Comparison of ENCODE assay signal across 32 cellular contexts in the genomic region with DNA sequence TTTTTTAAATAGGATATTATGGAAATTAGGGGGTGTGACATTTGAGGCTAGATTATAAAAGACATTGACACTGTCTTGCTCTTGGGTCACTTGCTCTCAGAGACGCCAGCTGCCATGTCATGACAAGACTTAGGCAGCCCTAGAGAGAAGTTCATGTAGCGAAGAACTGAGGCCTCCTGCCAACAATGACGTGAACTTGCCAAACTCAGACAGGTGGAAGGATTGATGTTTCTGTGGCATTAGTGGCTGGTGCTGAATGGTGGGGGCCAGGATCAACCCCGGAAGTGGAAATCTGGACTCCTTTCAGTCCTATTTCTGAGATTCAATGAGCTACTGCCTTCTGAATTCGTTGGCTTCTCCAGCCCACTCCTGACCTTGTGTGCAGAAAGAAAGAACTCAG. TPM values are rescaled to one million over a fixed set of nuclear protein-coding genes. Genes with fewer than 3 reads are reported as not detected.
"Had no signal": no experiment of that assay in that cellular context is flagged by ENCODE, and none has a peak within 500 bp of the region (broad histone marks: within the 10 kb centered on the region; RNA-seq: fewer than 3 reads in every experiment).

No MANE protein-coding gene starts in this region.

- H3K9me3 Mint-ChIP-seq: activated naive CD4-positive, alpha-beta T cell treated with anti-CD3 and anti-CD28 coated beads for 36 hours; activated naive CD8-positive, alpha-beta T cell treated with anti-CD3 and anti-CD28 coated beads for 36 hours; activated T-helper 1 cell treated with anti-CD3 and anti-CD28 coated beads, Interleukin-12 subunit alpha, Interleukin-12 subunit beta, Interleukin-2, Interleukin-4 antibody, amounts not matched to agents 30 ng/mL and 10 ng/mL and 1 ng/mL, durations not matched to agents 14 hours and 24 hours and 36 hours; brain; endodermal cell; nephron; T-helper 1 cell treated with Interleukin-12 subunit alpha and Interleukin-12 subunit beta and Interleukin-4 antibody, amounts not matched to agents 30 μg/mL and 1 μg/mL, for 36 hours had no signal

- ATAC-seq: activated CD4-positive, CD25-positive, alpha-beta regulatory T cell treated with anti-CD3 and anti-CD28 coated beads, Interleukin-2, amount 50 U/mL, for 24 hours; foreskin keratinocyte; mucosa of descending colon; pancreas; stimulated activated naive CD8-positive, alpha-beta T cell treated with anti-CD3 and anti-CD28 coated beads, Interleukin-15, Interleukin-2, amounts not matched to agents 100 U/mL and 50 U/mL, for 24 hours had no signal

- H3K4me3 Mint-ChIP-seq: activated naive CD4-positive, alpha-beta T cell treated with anti-CD3 and anti-CD28 coated beads for 36 hours; activated naive CD8-positive, alpha-beta T cell treated with anti-CD3 and anti-CD28 coated beads for 36 hours; activated T-helper 1 cell treated with anti-CD3 and anti-CD28 coated beads, Interleukin-12 subunit alpha, Interleukin-12 subunit beta, Interleukin-2, Interleukin-4 antibody, amounts not matched to agents 30 ng/mL and 10 ng/mL and 1 ng/mL, durations not matched to agents 14 hours and 24 hours and 36 hours; brain; endodermal cell; nephron; T-helper 1 cell treated with Interleukin-12 subunit alpha and Interleukin-12 subunit beta and Interleukin-4 antibody, amounts not matched to agents 30 μg/mL and 1 μg/mL, for 36 hours had no signal

- H3K4me1 ChIP-seq: adrenal gland, foreskin keratinocyte, pancreas, prostate gland, testis had no signal

- H3K9me3 ChIP-seq: adrenal gland, esophagus muscularis mucosa, mucosa of descending colon, pancreas, prostate gland, testis had no signal

- H3K36me3 ChIP-seq: adrenal gland, cardiac muscle cell, esophagus muscularis mucosa, pancreas, prostate gland had no signal

- H3K27ac Mint-ChIP-seq: activated naive CD4-positive, alpha-beta T cell treated with anti-CD3 and anti-CD28 coated beads for 36 hours; activated naive CD8-positive, alpha-beta T cell treated with anti-CD3 and anti-CD28 coated beads for 36 hours; activated T-helper 1 cell treated with anti-CD3 and anti-CD28 coated beads, Interleukin-12 subunit alpha, Interleukin-12 subunit beta, Interleukin-2, Interleukin-4 antibody, amounts not matched to agents 30 ng/mL and 10 ng/mL and 1 ng/mL, durations not matched to agents 14 hours and 24 hours and 36 hours; brain; endodermal cell; T-helper 1 cell treated with Interleukin-12 subunit alpha and Interleukin-12 subunit beta and Interleukin-4 antibody, amounts not matched to agents 30 μg/mL and 1 μg/mL, for 36 hours had no signal

- DNase-seq: activated CD4-positive, alpha-beta T cell treated with anti-CD3 and anti-CD28 coated beads for 48 hours; activated CD4-positive, alpha-beta T cell treated with anti-CD3 and anti-CD28 coated beads, Interleukin-2, amount 50 U/mL, for 48 hours; activated CD8-positive, alpha-beta memory T cell treated with anti-CD3 and anti-CD28 coated beads for 24 hours; activated effector memory CD4-positive, alpha-beta T cell treated with anti-CD3 and anti-CD28 coated beads, Interleukin-2, amount 50 U/mL, for 16 hours; activated naive CD4-positive, alpha-beta T cell treated with anti-CD3 and anti-CD28 coated beads for 36 hours; activated naive CD8-positive, alpha-beta T cell treated with anti-CD3 and anti-CD28 coated beads for 36 hours; activated T-cell treated with anti-CD3 and anti-CD28 coated beads, Interleukin-2, amount 50 U/mL, for 1 hour; adrenal gland; aorta; cortex of kidney; foreskin keratinocyte; left ventricle myocardium superior; mucosa of descending colon; nucleus accumbens; pancreas; stimulated activated CD4-positive, alpha-beta T cell treated with anti-CD3 and anti-CD28 coated beads, Interleukin-4, amount 100 ng/mL, for 1 hour; stimulated activated naive CD8-positive, alpha-beta T cell treated with anti-CD3 and anti-CD28 coated beads, Interleukin-15, Interleukin-2, amounts not matched to agents 100 U/mL and 50 U/mL, for 24 hours; SW 1271; T-helper 9 cell; testis; trophoblast cell had no signal

- H3K27ac ChIP-seq: adrenal gland, cardiac muscle cell, foreskin keratinocyte, pancreas, prostate gland, testis, VCaP had no signal

- H3K36me3 Mint-ChIP-seq: activated naive CD8-positive, alpha-beta T cell treated with anti-CD3 and anti-CD28 coated beads for 36 hours; brain had no signal

- H3K4me3 ChIP-seq: adrenal gland, cardiac muscle cell, esophagus muscularis mucosa, mucosa of descending colon, pancreas, prostate gland, testis had no signal

- H3K27me3 ChIP-seq: adrenal gland, cardiac muscle cell, esophagus muscularis mucosa, foreskin keratinocyte, pancreas, testis had no signal

RNA-seq across cellular contexts. Expression of gene NCF2, which starts 14.7 kb away (rescaled TPM):
- total RNA-seq: lung microvascular endothelial cell had no signal
